Comparison of ENCODE assay signal across 8 cellular contexts in genomic region chr11:46112961-46113617, GRCh38. TPM values are rescaled to one million over a fixed set of nuclear protein-coding genes. Genes with fewer than 3 reads are reported as not detected.
DNase-seq lines count a peak whose midpoint lies in the region; ATAC-seq and TF ChIP-seq lines count a peak whose summit lies in the region.

No MANE protein-coding gene starts in this region.

- BruUV-seq in A673 (replicated peaks; lab: Mats Ljungman, UMichigan) = no TSS peak

- peak; percentile 52 for ATAC-seq in HG03045 (IDR thresholded peaks at IDR 0.05; ENCODE audit: unreplicated experiment)
- ATAC-seq in activated naive CD8-positive, alpha-beta T cell treated with anti-CD3 and anti-CD28 coated beads, Interleukin-2, amount 10 ng/mL, durations not matched to agents 7 days and 5 days (ENCODE audit: low read depth) = peak; percentile 90

- intact Hi-C loops in A673 (cut with micrococcal nuclease; ENCODE audit: unreplicated experiment) = no loop called here

- peaks cover 38% of the 10 kb centered on the region for H3K4me1 ChIP-seq in A673 (ENCODE audit: insufficient read depth, low read length, poor library complexity, severe bottlenecking)

- DNase-seq in A673 (ENCODE audit: low spot score) (peak; percentile 96), GM10248 (ENCODE audit: extremely low spot score) (peak; percentile 49), NCI-H526 (lab: John Stamatoyannopoulos, UW) (peak; percentile 74 to 89), iris pigment epithelial cell (ENCODE audit: low read depth) (peak; percentile 73), activated T-cell treated with anti-CD3 and anti-CD28 coated beads for 4 hours (no peak)
- DNase-seq in activated naive CD8-positive, alpha-beta T cell treated with anti-CD3 and anti-CD28 coated beads, Interleukin-2, amount 10 ng/mL, durations not matched to agents 7 days and 5 days = no peak
- DNase-seq in stimulated activated CD8-positive, alpha-beta memory T cell treated with anti-CD3 and anti-CD28 coated beads, Interleukin-4, amount 100 ng/mL, for 48 hours = no peak

- no peaks in the 10 kb centered on the region for H3K9me3 Mint-ChIP-seq in activated naive CD8-positive, alpha-beta T cell treated with anti-CD3 and anti-CD28 coated beads, Interleukin-2, amount 10 ng/mL, durations not matched to agents 7 days and 5 days

- peaks cover 7% of the 10 kb centered on the region for H3K36me3 Mint-ChIP-seq in activated naive CD8-positive, alpha-beta T cell treated with anti-CD3 and anti-CD28 coated beads, Interleukin-2, amount 10 ng/mL, durations not matched to agents 7 days and 5 days

- no peak overlapping the region for H3K27ac Mint-ChIP-seq in activated naive CD8-positive, alpha-beta T cell treated with anti-CD3 and anti-CD28 coated beads, Interleukin-2, amount 10 ng/mL, durations not matched to agents 7 days and 5 days

- H3K4me3 Mint-ChIP-seq in activated naive CD8-positive, alpha-beta T cell treated with anti-CD3 and anti-CD28 coated beads, Interleukin-2, amount 10 ng/mL, durations not matched to agents 7 days and 5 days = peak overlapping the region; percentile 33

- no peaks in the 10 kb centered on the region for H3K27me3 Mint-ChIP-seq in activated naive CD8-positive, alpha-beta T cell treated with anti-CD3 and anti-CD28 coated beads, Interleukin-2, amount 10 ng/mL, durations not matched to agents 7 days and 5 days

- no peak overlapping the region for H3K4me3 ChIP-seq in A673 (ENCODE audit: low read depth, low read length, poor library complexity, severe bottlenecking)

- POLR2A ChIA-PET in A673 (lab: Charles Lee; ENCODE audit: low non-redundant PET) (no interaction called here), GM10248 (lab: Yijun Ruan, JAX) (no interaction called here)
- POLR2A ChIA-PET in activated naive CD8-positive, alpha-beta T cell treated with anti-CD3 and anti-CD28 coated beads, Interleukin-2, amount 10 ng/mL, durations not matched to agents 7 days and 5 days (lab: Charles Lee) = interaction anchor here (0.7 kb wide), 1 partner anchor 8 kb away, joined by 3 read pairs; the partner anchor contains the start of gene PHF21A

- CTCF ChIA-PET in A673 (lab: Charles Lee) = no interaction called here
- CTCF ChIA-PET in GM10248 (lab: Yijun Ruan, JAX) = interaction anchor here (1.5 kb wide), 1 partner anchor 125 kb away, joined by 4 read pairs; no protein-coding TSS in a partner anchor

- H3K36me3 ChIP-seq in A673 (ENCODE audit: insufficient read depth, low read length, poor library complexity, severe bottlenecking) = no peaks in the 10 kb centered on the region

- no peak for TF ChIP-seq CTCF in A673 (conservative IDR thresholded peaks at IDR 0.05; ENCODE audit: low read depth, low read length)
- no peak for TF ChIP-seq CTCF in GM10248 (IDR thresholded peaks at IDR 0.05; ENCODE audit: control extremely low read depth, extremely low read depth, low read depth, missing control alignments)

- H3K4me1 Mint-ChIP-seq in activated naive CD8-positive, alpha-beta T cell treated with anti-CD3 and anti-CD28 coated beads, Interleukin-2, amount 10 ng/mL, durations not matched to agents 7 days and 5 days = peaks cover 29% of the 10 kb centered on the region

- H3K9me3 ChIP-seq in A673 (ENCODE audit: low read depth, low read length, poor library complexity, severe bottlenecking) = no peaks in the 10 kb centered on the region

- H3K27me3 ChIP-seq in A673 (replicated peaks; ENCODE audit: insufficient read depth, low read depth, low read length, poor library complexity) = no peaks in the 10 kb centered on the region

- H3K27ac ChIP-seq in A673 (ENCODE audit: low read depth, low read length, poor library complexity, severe bottlenecking) = no peak overlapping the region

RNA-seq across cellular contexts. Expression of gene PHF21A, which starts 8.2 kb away (rescaled TPM):
- total RNA-seq in A673 (2021) = 77.2 and 106 TPM in 2 replicates
- total RNA-seq in activated naive CD8-positive, alpha-beta T cell treated with anti-CD3 and anti-CD28 coated beads, Interleukin-2, amount 10 ng/mL, durations not matched to agents 7 days and 5 days = 10 to 100 TPM; 45.4 to 49.0 TPM

Comparison
In these comparisons a context has a peak if more than half of its experiments do, and no peak if none do; other contexts are left out.
1. DNase-seq: peak in A673 (single experiment), GM10248 (single experiment), NCI-H526 (2 of 2) and iris pigment epithelial cell (single experiment); none in activated naive CD8-positive, alpha-beta T cell treated with anti-CD3 and anti-CD28 coated beads, Interleukin-2, amount 10 ng/mL, durations not matched to agents 7 days and 5 days (single experiment), stimulated activated CD8-positive, alpha-beta memory T cell treated with anti-CD3 and anti-CD28 coated beads, Interleukin-4, amount 100 ng/mL, for 48 hours (single experiment) and activated T-cell treated with anti-CD3 and anti-CD28 coated beads for 4 hours (single experiment).